8 cellular contexts compared by ENCODE assay signal in the genomic region with DNA sequence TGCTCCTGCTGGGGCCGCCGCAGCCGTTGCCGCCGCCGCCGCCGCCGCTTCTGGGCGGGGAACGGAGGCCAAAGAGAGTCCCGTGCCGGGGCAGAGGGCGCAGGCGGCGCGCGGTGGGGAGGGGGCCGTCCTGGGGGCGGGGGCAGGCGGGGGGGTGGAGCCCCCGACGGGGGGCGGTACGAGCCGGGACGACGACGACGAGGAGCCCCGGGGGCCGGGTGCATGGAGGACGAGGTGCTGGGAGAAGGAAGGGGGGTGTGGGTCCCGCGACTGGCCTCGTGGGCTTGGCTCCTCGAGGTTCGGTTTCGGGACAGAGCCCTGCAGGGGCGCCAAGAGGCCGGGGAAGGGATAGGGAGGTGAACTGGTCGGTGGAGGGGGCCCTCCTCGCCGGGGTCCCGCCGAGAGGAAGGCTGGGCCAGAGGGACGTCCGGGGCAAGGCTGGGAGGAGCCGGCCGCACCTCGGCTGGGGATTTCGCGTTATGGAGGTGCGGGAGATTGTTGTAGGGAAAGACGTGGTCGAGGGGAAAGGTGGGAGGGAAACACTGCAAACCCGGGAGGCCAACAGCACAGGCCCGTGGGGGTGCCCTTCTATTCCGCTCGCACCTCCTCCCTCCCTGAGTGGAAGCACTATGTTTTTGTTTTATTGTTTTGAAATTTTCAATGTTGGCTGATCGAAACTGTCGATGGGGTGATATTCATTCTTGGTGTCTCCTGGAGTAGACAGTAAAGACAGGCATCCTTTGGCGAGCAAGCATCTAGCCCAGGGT. TPM values are rescaled to one million over a fixed set of nuclear protein-coding genes. Genes with fewer than 3 reads are reported as not detected.
A peak's percentile ranks its signal among the peaks of the same experiment; 100 is the strongest.
DNase-seq lines count a peak whose midpoint lies in the region; ATAC-seq, FAIRE-seq and TF ChIP-seq lines count a peak whose summit lies in the region.

No MANE protein-coding gene starts in this region.

- H2AFZ ChIP-seq in H9 (ENCODE audit: low read length) (no peak overlapping the region), endothelial cell of umbilical vein (ENCODE audit: low read depth, low read length) (peak overlapping the region; percentile 36)

- H2BK15ac ChIP-seq in H9 (ENCODE audit: low read depth, low read length) = no peak overlapping the region

- WGBS in H9 (ENCODE audit: extremely low coverage, insufficient read length, low lambda C conversion rate) = no CpG with 5 or more reads among the region's 63 CpGs

- no peaks in the 10 kb centered on the region for H4K20me1 ChIP-seq in H9 (ENCODE audit: control insufficient read depth, insufficient read depth, insufficient read length)
- H4K20me1 ChIP-seq in endothelial cell of umbilical vein (replicated peaks; ENCODE audit: control insufficient read depth, extremely low read depth, insufficient read depth, low read length) = no peaks in the 10 kb centered on the region

- H3K27ac Mint-ChIP-seq in H9 = no peak overlapping the region
- no peak overlapping the region for H3K27ac Mint-ChIP-seq in natural killer cell treated with Interleukin-12 subunit alpha and Interleukin-12 subunit beta and Interleukin-15 and Interleukin-18, amount 100 ng/mL, for 72 hours

- H3K9me3 ChIP-seq in H9 (ENCODE audit: control insufficient read depth, low read depth, low read length) (peaks cover 6% of the 10 kb centered on the region), endothelial cell of umbilical vein (replicated peaks; ENCODE audit: control insufficient read depth, insufficient read depth, low read length) (no peaks in the 10 kb centered on the region)

- H3T11ph ChIP-seq in H9 (ENCODE audit: low read length) = no peak overlapping the region

- peak overlapping the region; percentile 67 to 90 for H3K4me3 Mint-ChIP-seq in H9
- peak overlapping the region; percentile 69 for H3K4me3 Mint-ChIP-seq in natural killer cell treated with Interleukin-12 subunit alpha and Interleukin-12 subunit beta and Interleukin-15 and Interleukin-18, amount 100 ng/mL, for 72 hours

- no peak overlapping the region for H3K18ac ChIP-seq in H9 (ENCODE audit: insufficient read length, low read depth, low read length)

- no TSS peak for BruUV-seq in endothelial cell of umbilical vein (replicated peaks; lab: Mats Ljungman, UMichigan)

- TF ChIP-seq POLR2A in endothelial cell of umbilical vein (IDR thresholded peaks at IDR 0.05; ENCODE audit: low read depth, low read length) = no peak

- no peak overlapping the region for H2BK5ac ChIP-seq in H9 (ENCODE audit: insufficient read length, low read length)

- dilution Hi-C loops in endothelial cell of umbilical vein (cut with MboI; ENCODE audit: extremely low pct_ligation_motif_present, low sequenced_read_pairs) = no loop called here

- no peak overlapping the region for H4K5ac ChIP-seq in H9 (ENCODE audit: insufficient read length, low read depth, low read length)

- H3K27me3 Mint-ChIP-seq in H9 (ENCODE audit: low read depth) = peaks cover 59% of the 10 kb centered on the region
- H3K27me3 Mint-ChIP-seq in natural killer cell treated with Interleukin-12 subunit alpha and Interleukin-12 subunit beta and Interleukin-15 and Interleukin-18, amount 100 ng/mL, for 72 hours = peaks cover 0 to 2% of the 10 kb centered on the region in 2 donors

- no peaks in the 10 kb centered on the region for H3K79me1 ChIP-seq in H9 (ENCODE audit: insufficient read depth, low read depth, low read length, poor library complexity, severe bottlenecking)

- H3K27ac ChIP-seq in H9 (ENCODE audit: insufficient read length, low read depth, low read length) (no peak overlapping the region), endothelial cell of umbilical vein (ENCODE audit: insufficient read depth, low read depth, low read length) (no peak overlapping the region)

- H3K23ac ChIP-seq in H9 (ENCODE audit: insufficient read length, low read depth, low read length) = no peak overlapping the region

- peaks cover 0 to 12% of the 10 kb centered on the region in 2 experiments; a peak in 3 of 4 replicates for H3K4me1 Mint-ChIP-seq in H9
- peaks cover 13 to 15% of the 10 kb centered on the region in 2 donors for H3K4me1 Mint-ChIP-seq in natural killer cell treated with Interleukin-12 subunit alpha and Interleukin-12 subunit beta and Interleukin-15 and Interleukin-18, amount 100 ng/mL, for 72 hours (ENCODE audit: low read depth in 2 of 2)

- peak; percentile 2 to 21 for ATAC-seq in natural killer cell treated with Interleukin-12 subunit alpha and Interleukin-12 subunit beta and Interleukin-15 and Interleukin-18, amount 100 ng/mL, for 72 hours
- no peak for ATAC-seq in HG02938 (IDR thresholded peaks at IDR 0.05; ENCODE audit: unreplicated experiment)

- no peaks in the 10 kb centered on the region for H3K79me2 ChIP-seq in H9 (ENCODE audit: insufficient read depth, low read length)
- H3K79me2 ChIP-seq in endothelial cell of umbilical vein (ENCODE audit: control insufficient read depth, insufficient read depth, low read length) = no peaks in the 10 kb centered on the region

- POLR2A ChIA-PET in endothelial cell of umbilical vein (lab: Charles Lee) = no interaction called here

- no peaks in the 10 kb centered on the region for H3K36me3 ChIP-seq in endothelial cell of umbilical vein (ENCODE audit: control insufficient read depth in 2 of 2, extremely low read depth in 1 of 2, insufficient read depth in 2 of 2, low read length in 2 of 2)

- no peak overlapping the region for H2AK5ac ChIP-seq in H9 (ENCODE audit: insufficient read length, low read length)

- no peak overlapping the region for H2BK120ac ChIP-seq in H9 (ENCODE audit: low read depth, low read length, poor library complexity, severe bottlenecking)

- no peak for FAIRE-seq in endothelial cell of umbilical vein (lab: Jason Lieb, UNC)

- H3K4ac ChIP-seq in H9 (ENCODE audit: low read depth, low read length) = no peak overlapping the region

- H3K14ac ChIP-seq in H9 (ENCODE audit: insufficient read depth, low read length) = no peak overlapping the region

- peak overlapping the region; percentile 72 for H3K4me2 ChIP-seq in H9 (ENCODE audit: insufficient read depth, insufficient read length, low read length)
- peak overlapping the region; percentile 20 for H3K4me2 ChIP-seq in endothelial cell of umbilical vein (ENCODE audit: insufficient read depth, low read length)

- H3K4me1 ChIP-seq in H9 (ENCODE audit: insufficient read depth, low read length) (no peaks in the 10 kb centered on the region), endothelial cell of umbilical vein (ENCODE audit: control insufficient read depth, extremely low read depth, insufficient read depth, low read length) (peaks cover 11% of the 10 kb centered on the region)

- H3K9me3 Mint-ChIP-seq in H9 = peaks cover 0 to 51% of the 10 kb centered on the region in 2 experiments; a peak in 2 of 5 replicates
- H3K9me3 Mint-ChIP-seq in natural killer cell treated with Interleukin-12 subunit alpha and Interleukin-12 subunit beta and Interleukin-15 and Interleukin-18, amount 100 ng/mL, for 72 hours = no peaks in the 10 kb centered on the region

- H2BK20ac ChIP-seq in H9 (ENCODE audit: low read depth, low read length, poor library complexity, severe bottlenecking) = no peak overlapping the region

- CTCF ChIA-PET in endothelial cell of umbilical vein (lab: Charles Lee) = no interaction called here

- no peak overlapping the region for H2BK12ac ChIP-seq in H9 (ENCODE audit: insufficient read length, low read depth, low read length)

- H4K8ac ChIP-seq in H9 (replicated peaks; ENCODE audit: insufficient read length, low read depth, low read length) = no peak overlapping the region

- H3K4me3 ChIP-seq in endothelial cell of umbilical vein (replicated peaks in 1 of 3; ENCODE audit: insufficient read depth in 1 of 3, low read depth in 1 of 3, low read length in 3 of 3) = peak overlapping the region in 2 of 3 experiments; percentile 56

- H3K23me2 ChIP-seq in H9 (ENCODE audit: insufficient read length, low read depth, low read length, poor library complexity, severe bottlenecking) = peaks cover 22% of the 10 kb centered on the region

- H3K9ac ChIP-seq in H9 (ENCODE audit: extremely low read depth, insufficient read length, low read length) (no peak overlapping the region), endothelial cell of umbilical vein (replicated peaks; ENCODE audit: extremely low read depth, insufficient read depth, low read length) (no peak overlapping the region)

- H3K56ac ChIP-seq in H9 (ENCODE audit: insufficient read length, low read depth, low read length) = no peak overlapping the region

- H4K91ac ChIP-seq in H9 (ENCODE audit: insufficient read length, low read depth, low read length) = no peak overlapping the region

- no peak for TF ChIP-seq CTCF in H9 (conservative IDR thresholded peaks at IDR 0.05)
- TF ChIP-seq CTCF in endothelial cell of umbilical vein (IDR thresholded peaks at IDR 0.05; ENCODE audit: extremely low read depth in 1 of 2, insufficient read depth in 1 of 2, low read depth in 1 of 2, low read length in 2 of 2) = no peak

- H3K27me3 ChIP-seq in H9 (ENCODE audit: insufficient read depth, low read length) (peaks cover 16% of the 10 kb centered on the region; the same call in 1 of the 2 replicates), endothelial cell of umbilical vein (ENCODE audit: control insufficient read depth in 2 of 2, insufficient read depth in 2 of 2, low read length in 2 of 2) (no peaks in the 10 kb centered on the region)

- DNase-seq in AG08396 (ENCODE audit: low spot score) = peak; percentile 43
- peak; percentile 34 for DNase-seq in H9
- peak; percentile 35 for DNase-seq in activated CD4-positive, CD25-positive, alpha-beta regulatory T cell treated with anti-CD3 and anti-CD28 coated beads, Interleukin-2, amount 50 U/mL, for 72 hours
- DNase-seq in endothelial cell of umbilical vein (ENCODE audit: low read depth, low spot score) = no peak
- DNase-seq in natural killer cell treated with Interleukin-12 subunit alpha and Interleukin-12 subunit beta and Interleukin-15 and Interleukin-18, amount 100 ng/mL, for 72 hours (ENCODE audit: low spot score) = no peak
- no peak for DNase-seq in midbrain (lab: John Stamatoyannopoulos, UW)
- DNase-seq in GM19240 (ENCODE audit: insufficient read length, low spot score) = no peak

- intact Hi-C loops in endothelial cell of umbilical vein (cut with micrococcal nuclease) = loop anchor here (5.0 kb wide), 1 partner anchor 78 kb away; no protein-coding TSS in a partner anchor

- peaks cover 0 to 7% (median 0%) of the 10 kb centered on the region in 3 experiments; a peak in 3 of 7 replicates for H3K36me3 Mint-ChIP-seq in H9 (ENCODE audit: insufficient read depth in 1 of 3, low read depth in 3 of 3)
- no peaks in the 10 kb centered on the region for H3K36me3 Mint-ChIP-seq in natural killer cell treated with Interleukin-12 subunit alpha and Interleukin-12 subunit beta and Interleukin-15 and Interleukin-18, amount 100 ng/mL, for 72 hours

- no peaks in the 10 kb centered on the region for H3K9me1 ChIP-seq in endothelial cell of umbilical vein (replicated peaks; ENCODE audit: control insufficient read depth, extremely low read depth, insufficient read depth, low read length)

RNA-seq across cellular contexts. Expression of a gene that starts 1.9 kb away (rescaled TPM):
- 6.1 TPM in 2 replicates for total RNA-seq in H9 (2021)
- 13.1 and 16.7 TPM in 2 replicates for total RNA-seq in endothelial cell of umbilical vein
- polyA plus RNA-seq in endothelial cell of umbilical vein = 1.8 TPM in 2 replicates
- polyA plus RNA-seq in endothelial cell of umbilical vein (2011; cell fraction: cytosol; rRNA removed) = 1.9 TPM in 2 replicates
- polyA plus RNA-seq in endothelial cell of umbilical vein (2011; cell fraction: nucleus; rRNA removed) = 4.4 and 4.6 TPM in 2 replicates
- polyA plus RNA-seq in endothelial cell of umbilical vein (2012) = 7.5 and 8.2 TPM in 2 replicates
- 3.4 and 5.6 TPM in 2 replicates for polyA minus RNA-seq in endothelial cell of umbilical vein
- polyA minus RNA-seq in endothelial cell of umbilical vein (2011; cell fraction: cytosol; rRNA and poly(A)+ RNA removed) = 2.0 TPM
- 3.5 and 4.0 TPM in 2 replicates for polyA minus RNA-seq in endothelial cell of umbilical vein (2011; cell fraction: nucleus; rRNA and poly(A)+ RNA removed)
- 10 to 100 TPM in 1 of 2 donors, 1 to 10 TPM in 1; 9.9 to 18.8 TPM for total RNA-seq in natural killer cell treated with Interleukin-12 subunit alpha and Interleukin-12 subunit beta and Interleukin-15 and Interleukin-18, amount 100 ng/mL, for 72 hours

Comparison
In these comparisons a context has a peak if more than half of its experiments do, and no peak if none do; other contexts are left out.
1. DNase-seq: peak in AG08396 (single experiment), H9 (single experiment) and activated CD4-positive, CD25-positive, alpha-beta regulatory T cell treated with anti-CD3 and anti-CD28 coated beads, Interleukin-2, amount 50 U/mL, for 72 hours (single experiment); none in endothelial cell of umbilical vein (single experiment), natural killer cell treated with Interleukin-12 subunit alpha and Interleukin-12 subunit beta and Interleukin-15 and Interleukin-18, amount 100 ng/mL, for 72 hours (single experiment), midbrain (single experiment) and GM19240 (single experiment).